In genomic region chr17:47829870-47830269, GRCh38 we compare ENCODE assay signal across 2 cellular contexts.
TF ChIP-seq lines count a peak whose summit lies in the region.

No MANE protein-coding gene starts in this region.

TF ChIP-seq in A549, 52 proteins besides CTCF, POLR2A, EP300 and RAD21:
- TF ChIP-seq ZNF302 (CRISPR knock-in tag; IDR thresholded peaks at IDR 0.05), result no peak
- no peak for TF ChIP-seq TFCP2L1 (CRISPR knock-in tag; IDR thresholded peaks at IDR 0.05)
- no peak for TF ChIP-seq ESRRA (IDR thresholded peaks at IDR 0.05; ENCODE audit: borderline replicate concordance, low read length)
- peak; percentile 57 for TF ChIP-seq MAFK (IDR thresholded peaks at IDR 0.05; ENCODE audit: partially characterized antibody)
- no peak for TF ChIP-seq CHD2 (IDR thresholded peaks at IDR 0.05; ENCODE audit: low read length, partially characterized antibody)
- no peak for TF ChIP-seq ZFP36 (IDR thresholded peaks at IDR 0.05; ENCODE audit: borderline replicate concordance, partially characterized antibody)

TF ChIP-seq in HCT116, 20 proteins besides CTCF, POLR2A, EP300 and RAD21:
- TF ChIP-seq JUND (IDR thresholded peaks at IDR 0.05) (no peak), ZFX (IDR thresholded peaks at IDR 0.05) (no peak), ATF3 (IDR thresholded peaks at IDR 0.05) (no peak), MAX (IDR thresholded peaks at IDR 0.05) (no peak), SIN3A (IDR thresholded peaks at IDR 0.05; ENCODE audit: low read depth) (no peak), POLR2AphosphoS5 (IDR thresholded peaks at IDR 0.05; ENCODE audit: low read depth, low read length) (no peak), ELF1 (IDR thresholded peaks at IDR 0.05; ENCODE audit: borderline replicate concordance, low read depth) (no peak)
- TF ChIP-seq, protein P1, sequence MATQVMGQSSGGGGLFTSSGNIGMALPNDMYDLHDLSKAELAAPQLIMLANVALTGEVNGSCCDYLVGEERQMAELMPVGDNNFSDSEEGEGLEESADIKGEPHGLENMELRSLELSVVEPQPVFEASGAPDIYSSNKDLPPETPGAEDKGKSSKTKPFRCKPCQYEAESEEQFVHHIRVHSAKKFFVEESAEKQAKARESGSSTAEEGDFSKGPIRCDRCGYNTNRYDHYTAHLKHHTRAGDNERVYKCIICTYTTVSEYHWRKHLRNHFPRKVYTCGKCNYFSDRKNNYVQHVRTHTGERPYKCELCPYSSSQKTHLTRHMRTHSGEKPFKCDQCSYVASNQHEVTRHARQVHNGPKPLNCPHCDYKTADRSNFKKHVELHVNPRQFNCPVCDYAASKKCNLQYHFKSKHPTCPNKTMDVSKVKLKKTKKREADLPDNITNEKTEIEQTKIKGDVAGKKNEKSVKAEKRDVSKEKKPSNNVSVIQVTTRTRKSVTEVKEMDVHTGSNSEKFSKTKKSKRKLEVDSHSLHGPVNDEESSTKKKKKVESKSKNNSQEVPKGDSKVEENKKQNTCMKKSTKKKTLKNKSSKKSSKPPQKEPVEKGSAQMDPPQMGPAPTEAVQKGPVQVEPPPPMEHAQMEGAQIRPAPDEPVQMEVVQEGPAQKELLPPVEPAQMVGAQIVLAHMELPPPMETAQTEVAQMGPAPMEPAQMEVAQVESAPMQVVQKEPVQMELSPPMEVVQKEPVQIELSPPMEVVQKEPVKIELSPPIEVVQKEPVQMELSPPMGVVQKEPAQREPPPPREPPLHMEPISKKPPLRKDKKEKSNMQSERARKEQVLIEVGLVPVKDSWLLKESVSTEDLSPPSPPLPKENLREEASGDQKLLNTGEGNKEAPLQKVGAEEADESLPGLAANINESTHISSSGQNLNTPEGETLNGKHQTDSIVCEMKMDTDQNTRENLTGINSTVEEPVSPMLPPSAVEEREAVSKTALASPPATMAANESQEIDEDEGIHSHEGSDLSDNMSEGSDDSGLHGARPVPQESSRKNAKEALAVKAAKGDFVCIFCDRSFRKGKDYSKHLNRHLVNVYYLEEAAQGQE (IDR thresholded peaks at IDR 0.05; ENCODE audit: low read depth), result no peak
